17 cellular contexts compared by ENCODE assay signal in genomic region chr3:140859592-140860336, GRCh38.
DNase-seq lines count a peak whose midpoint lies in the region; FAIRE-seq and TF ChIP-seq lines count a peak whose summit lies in the region.
"Had no signal": no experiment of that assay in that cellular context is flagged by ENCODE, and none has a peak within 500 bp of the region (broad histone marks: within the 10 kb centered on the region; RNA-seq: fewer than 3 reads in every experiment).

No MANE protein-coding gene starts in this region.

- no peaks in the 10 kb centered on the region for H3K4me1 ChIP-seq in tibial artery
- H3K4me1 ChIP-seq: suprapubic skin had no signal

- no peak overlapping the region for H3K4me3 ChIP-seq in tibial artery
- H3K4me3 ChIP-seq: suprapubic skin had no signal

- peak; percentile 22 for DNase-seq in DMS79 treated with DMSO at 0.1 percent for 48 hours (lab: John Stamatoyannopoulos, UW)
- DNase-seq in DMS79 (lab: John Stamatoyannopoulos, UW): no peak
- DNase-seq in NCI-H187 (lab: John Stamatoyannopoulos, UW): peak; percentile 24 to 34
- DNase-seq in SHP77 treated with DMSO at 0.1 percent for 48 hours (lab: John Stamatoyannopoulos, UW): peak; percentile 85
- peak; percentile 37 for DNase-seq in urothelium cell line (ENCODE audit: low spot score)
- DNase-seq in medulla oblongata (ENCODE audit: extremely low spot score): no peak
- DNase-seq in midbrain (lab: John Stamatoyannopoulos, UW): no peak
- DNase-seq in tibial artery: no peak
- DNase-seq: activated CD4-positive, CD25-positive, alpha-beta regulatory T cell; activated T-cell treated with anti-CD3 and anti-CD28 coated beads, Interleukin-2, amount 50 U/mL, for 72 hours; aorta; effector CD4-positive, alpha-beta T cell; left colon; nephron progenitor cell; SW 1271 had no signal

- H3K36me3 ChIP-seq in tibial artery: no peaks in the 10 kb centered on the region
- H3K36me3 ChIP-seq: suprapubic skin had no signal

- no peak overlapping the region for H3K27ac ChIP-seq in tibial artery
- H3K27ac ChIP-seq: 22Rv1, suprapubic skin had no signal

- intact Hi-C loops in tibial artery (cut with DNase I; ENCODE audit: low total_unique reads): loop anchor here (10.0 kb wide), 1 partner anchor 1435 kb away; no protein-coding TSS in a partner anchor

- no peaks in the 10 kb centered on the region for H3K9me3 ChIP-seq in tibial artery
- H3K9me3 ChIP-seq: suprapubic skin had no signal

- FAIRE-seq in urothelium cell line (lab: Jason Lieb, UNC): no peak

- TF ChIP-seq CTCF in tibial artery (IDR thresholded peaks at IDR 0.05): no peak

- H3K27me3 ChIP-seq in tibial artery: no peaks in the 10 kb centered on the region
- H3K27me3 ChIP-seq: suprapubic skin had no signal

Comparison
In these comparisons a context has a peak if more than half of its experiments do, and no peak if none do; other contexts are left out.
1. DNase-seq: peak in DMS79 treated with DMSO at 0.1 percent for 48 hours (single experiment), NCI-H187 (2 of 2), SHP77 treated with DMSO at 0.1 percent for 48 hours (single experiment) and urothelium cell line (single experiment); none in DMS79 (single experiment), medulla oblongata (single experiment), midbrain (single experiment) and tibial artery (0 of 2).